Comparison of ENCODE assay signal across 13 cellular contexts in the genomic region with DNA sequence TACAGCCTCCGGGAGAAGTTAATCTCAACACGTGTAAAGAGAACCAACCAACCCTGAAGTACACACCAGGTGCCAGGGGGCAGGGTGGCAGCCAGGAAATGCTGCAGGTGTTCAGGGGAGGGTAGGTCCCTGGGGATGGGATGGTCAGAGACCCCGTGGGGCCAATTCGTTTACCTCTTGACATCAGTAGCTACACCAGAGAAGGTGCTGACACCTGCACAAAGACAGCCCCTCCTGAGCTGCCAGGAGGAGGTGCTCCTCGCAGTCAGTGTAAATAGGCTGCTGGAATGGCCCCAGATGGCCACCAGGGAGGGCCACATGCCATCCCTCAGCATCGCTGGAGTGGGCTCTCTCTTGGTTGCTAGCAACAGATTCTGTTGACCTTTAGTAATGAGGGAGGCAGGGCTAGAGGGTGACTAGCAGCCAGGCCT.
A peak's percentile ranks its signal among the peaks of the same experiment; 100 is the strongest.
DNase-seq lines count a peak whose midpoint lies in the region; TF ChIP-seq lines count a peak whose summit lies in the region.
"Had no signal": no experiment of that assay in that cellular context is flagged by ENCODE, and none has a peak within 500 bp of the region (broad histone marks: within the 10 kb centered on the region; RNA-seq: fewer than 3 reads in every experiment).

No MANE protein-coding gene starts in this region.

- no peaks in the 10 kb centered on the region for H3K79me2 ChIP-seq in SU-DHL-6 (ENCODE audit: insufficient read depth, low read length)

- no peak overlapping the region for H3K9ac ChIP-seq in SU-DHL-6 (ENCODE audit: low read length)

- no peaks in the 10 kb centered on the region for H3K9me3 ChIP-seq in SU-DHL-6 (ENCODE audit: insufficient read depth, low read length)
- H3K9me3 ChIP-seq: esophagus muscularis mucosa, SJSA1 had no signal

- H2AFZ ChIP-seq in SU-DHL-6 (ENCODE audit: low read depth, low read length, severe bottlenecking), result no peak overlapping the region

- H4K20me1 ChIP-seq in SU-DHL-6 (ENCODE audit: low read depth, low read length), result no peaks in the 10 kb centered on the region

- H3K4me2 ChIP-seq in SU-DHL-6 (ENCODE audit: low read depth, low read length, poor library complexity, severe bottlenecking), result peak overlapping the region; percentile 32

- peak overlapping the region; percentile 61 for H3K27ac ChIP-seq in SU-DHL-6 (ENCODE audit: low read depth, low read length)
- H3K27ac ChIP-seq: esophagus muscularis mucosa, SJSA1 had no signal

- peak; percentile 80 for DNase-seq in DMS153 (lab: John Stamatoyannopoulos, UW)
- DNase-seq in NCI-H1092 (lab: John Stamatoyannopoulos, UW), result peak; percentile 84
- DNase-seq in kidney tubule cell (ENCODE audit: low spot score), result peak; percentile 42
- no peak for DNase-seq in stimulated activated CD4-positive, alpha-beta T cell treated with anti-CD3 and anti-CD28 coated beads, Interleukin-1b, Interleukin-23, amount 100 ng/mL, for 48 hours
- DNase-seq in NOMO-1 (lab: John Stamatoyannopoulos, UW; ENCODE audit: unreplicated experiment in 2 of 2), result no peak
- DNase-seq in Kasumi-1 (lab: John Stamatoyannopoulos, UW), result no peak
- no peak for DNase-seq in activated naive CD4-positive, alpha-beta T cell (lab: John Stamatoyannopoulos, UW)
- DNase-seq: activated T-cell treated with anti-CD3 and anti-CD28 coated beads, Interleukin-2, amount 50 U/mL, for 4 hours; natural killer cell; stimulated activated CD4-positive, alpha-beta T cell treated with anti-CD3 and anti-CD28 coated beads, Interleukin-12 subunit alpha, Interleukin-12 subunit beta, amount 100 ng/mL, for 4 hours had no signal

- peaks cover 3% of the 10 kb centered on the region; the same call in 1 of the 2 replicates for H3F3A ChIP-seq in SU-DHL-6 (ENCODE audit: insufficient read depth)

- no peaks in the 10 kb centered on the region for H3K27me3 ChIP-seq in SU-DHL-6 (ENCODE audit: low read length)
- H3K27me3 ChIP-seq: SJSA1 had no signal

- peak; percentile 51 for TF ChIP-seq CTCF in SU-DHL-6 (IDR thresholded peaks at IDR 0.05; ENCODE audit: insufficient read depth, low read length, poor library complexity, severe bottlenecking)

- no peak overlapping the region for H3K4me3 ChIP-seq in SU-DHL-6 (ENCODE audit: insufficient read depth, low read length, poor library complexity, severe bottlenecking)
- H3K4me3 ChIP-seq: esophagus muscularis mucosa, SJSA1 had no signal

- H3K9me2 ChIP-seq in SU-DHL-6 (replicated peaks; ENCODE audit: insufficient read depth, low read length), result no peaks in the 10 kb centered on the region

- no peaks in the 10 kb centered on the region for H3K36me3 ChIP-seq in SU-DHL-6 (ENCODE audit: low read length)
- H3K36me3 ChIP-seq: esophagus muscularis mucosa, SJSA1 had no signal

Comparison
In these comparisons a context has a peak if more than half of its experiments do, and no peak if none do; other contexts are left out.
1. DNase-seq: peak in DMS153 (single experiment), NCI-H1092 (single experiment) and kidney tubule cell (single experiment); none in stimulated activated CD4-positive, alpha-beta T cell treated with anti-CD3 and anti-CD28 coated beads, Interleukin-1b, Interleukin-23, amount 100 ng/mL, for 48 hours (single experiment), NOMO-1 (0 of 2), Kasumi-1 (0 of 2) and activated naive CD4-positive, alpha-beta T cell (0 of 4).